In genomic region chr22:30646518-30647160, GRCh38 we compare ENCODE assay signal across 13 cellular contexts. TPM values are rescaled to one million over a fixed set of nuclear protein-coding genes. Genes with fewer than 3 reads are reported as not detected.
DNase-seq lines count a peak whose midpoint lies in the region; ATAC-seq and TF ChIP-seq lines count a peak whose summit lies in the region.
"Had no signal": no experiment of that assay in that cellular context is flagged by ENCODE, and none has a peak within 500 bp of the region (broad histone marks: within the 10 kb centered on the region; RNA-seq: fewer than 3 reads in every experiment).

No MANE protein-coding gene starts in this region.

- H2BK120ac ChIP-seq in mesenchymal stem cell (ENCODE audit: low read depth, low read length) = no peak overlapping the region

- H3K4me1 ChIP-seq in mesenchymal stem cell (ENCODE audit: control insufficient read depth, insufficient read depth, low read depth, low read length) (peaks cover 13% of the 10 kb centered on the region), transverse colon (peaks cover 0 to 13% (median 4%) of the 10 kb centered on the region in 4 donors), sigmoid colon (peaks cover 0 to 5% (median 2%) of the 10 kb centered on the region in 4 donors)

- no peak overlapping the region for H2BK5ac ChIP-seq in mesenchymal stem cell (ENCODE audit: low read depth, low read length, poor library complexity, severe bottlenecking)

- H3K9me3 ChIP-seq in mesenchymal stem cell (ENCODE audit: control insufficient read depth, low read length) (no peaks in the 10 kb centered on the region), transverse colon (no peaks in the 10 kb centered on the region), sigmoid colon (no peaks in the 10 kb centered on the region)
- H3K9me3 ChIP-seq: BLaER1 treated with 17β-estradiol and CSF1 and Interleukin-3, amounts not matched to agents 10 nM and 100 nM had no signal

- H3K14ac ChIP-seq in mesenchymal stem cell (ENCODE audit: low read length in 2 of 2) = no peak overlapping the region

- no peak for ATAC-seq in HG03457 (IDR thresholded peaks at IDR 0.05; ENCODE audit: unreplicated experiment)
- ATAC-seq: K562 had no signal

- peak overlapping the region; percentile 19 for H4K8ac ChIP-seq in mesenchymal stem cell (ENCODE audit: low read length)

- H2AK5ac ChIP-seq in mesenchymal stem cell (ENCODE audit: low read length, severe bottlenecking) = no peak overlapping the region

- no peak overlapping the region for H2BK15ac ChIP-seq in mesenchymal stem cell (ENCODE audit: low read depth, poor library complexity, severe bottlenecking)

- no peak overlapping the region for H3K9ac ChIP-seq in mesenchymal stem cell (ENCODE audit: low read length)
- H3K9ac ChIP-seq: BLaER1 treated with 17β-estradiol and CSF1 and Interleukin-3, amounts not matched to agents 10 nM and 100 nM had no signal

- peak overlapping the region in 32 of 59 donors; percentile 4 to 94 (median 87) for H3K27ac ChIP-seq in dorsolateral prefrontal cortex
- H3K27ac ChIP-seq in mesenchymal stem cell (ENCODE audit: low read length, poor library complexity, severe bottlenecking) = no peak overlapping the region
- H3K27ac ChIP-seq in transverse colon = peak overlapping the region in 3 of 4 donors; percentile 5 to 60 (median 8)
- H3K27ac ChIP-seq in sigmoid colon = no peak overlapping the region

- H3K23ac ChIP-seq in mesenchymal stem cell (ENCODE audit: low read length in 2 of 2) = no peak overlapping the region

- 94% methylated on average over 24 of the region's 25 CpGs for WGBS in mesenchymal stem cell
- WGBS in transverse colon (ENCODE audit: low coverage in 1 of 2), 2 donors = 92 to 94% methylated on average over 11 to 25 of the region's 25 CpGs
- WGBS in sigmoid colon, 2 donors = 93 to 95% methylated on average over 25 of the region's 25 CpGs

- DNase-seq in H7 = peak; percentile 45
- no peak for DNase-seq in dorsolateral prefrontal cortex
- no peak for DNase-seq in mesenchymal stem cell
- DNase-seq in transverse colon = no peak
- DNase-seq in stimulated activated CD4-positive, alpha-beta T cell treated with anti-CD3 and anti-CD28 coated beads, Interleukin-4, amount 100 ng/mL, for 24 hours = no peak
- no peak for DNase-seq in sigmoid colon
- DNase-seq: ACHN; Calu3; CD4-positive, CD25-positive, alpha-beta regulatory T cell; DMS 273 treated with DMSO at 0.1 percent for 48 hours had no signal

- TF ChIP-seq EP300 in transverse colon (IDR thresholded peaks at IDR 0.05; ENCODE audit: low read depth) (no peak), sigmoid colon (IDR thresholded peaks at IDR 0.05) (no peak)

- H4K91ac ChIP-seq in mesenchymal stem cell (ENCODE audit: low read length) = no peak overlapping the region

- TF ChIP-seq CTCF in dorsolateral prefrontal cortex (IDR thresholded peaks at IDR 0.05 in 54 of 56, conservative IDR thresholded peaks at IDR 0.05 in 2 of 56; ENCODE audit: low read depth in 1 of 56, partially characterized antibody in 56 of 56) (no peak), transverse colon (IDR thresholded peaks at IDR 0.05) (no peak), sigmoid colon (IDR thresholded peaks at IDR 0.05) (no peak)

- in situ Hi-C loops in transverse colon (cut with MboI; ENCODE audit: low pct_ligation_motif_present in 1 of 4, low pct_unique_long_range_greater_than_20kb in 1 of 4, low sequenced_read_pairs in 3 of 4) = loop anchor here in 1 of 4 donors (25.0 kb wide), 1 partner anchor 266 kb away; no protein-coding TSS in a partner anchor

- H3K18ac ChIP-seq in mesenchymal stem cell (ENCODE audit: low read depth in 1 of 2, low read length in 2 of 2) = no peak overlapping the region

- no peak overlapping the region for H3K4me3 ChIP-seq in H7 (ENCODE audit: insufficient read depth, low read depth, low read length)
- H3K4me3 ChIP-seq in dorsolateral prefrontal cortex = no peak overlapping the region
- H3K4me3 ChIP-seq in mesenchymal stem cell (ENCODE audit: insufficient read depth in 1 of 2, low read depth in 1 of 2, low read length in 2 of 2) = no peak overlapping the region
- H3K4me3 ChIP-seq in transverse colon = no peak overlapping the region
- no peak overlapping the region for H3K4me3 ChIP-seq in sigmoid colon
- H3K4me3 ChIP-seq: BLaER1 treated with 17β-estradiol and CSF1 and Interleukin-3, amounts not matched to agents 10 nM and 100 nM; K562 had no signal

- H3K27me3 ChIP-seq in H7 (ENCODE audit: control insufficient read depth, insufficient read depth, low read length) = no peaks in the 10 kb centered on the region
- no peaks in the 10 kb centered on the region for H3K27me3 ChIP-seq in dorsolateral prefrontal cortex
- H3K27me3 ChIP-seq in mesenchymal stem cell (ENCODE audit: control insufficient read depth in 1 of 2, insufficient read depth in 1 of 2, low read length in 2 of 2) = no peaks in the 10 kb centered on the region
- H3K27me3 ChIP-seq in transverse colon = no peaks in the 10 kb centered on the region
- no peaks in the 10 kb centered on the region for H3K27me3 ChIP-seq in sigmoid colon
- H3K27me3 ChIP-seq: BLaER1 treated with 17β-estradiol and CSF1 and Interleukin-3, amounts not matched to agents 10 nM and 100 nM had no signal

- intact Hi-C loops in dorsolateral prefrontal cortex (cut with DNase I) (no loop called here), transverse colon (cut with DNase I; ENCODE audit: low total_unique reads) (no loop called here), sigmoid colon (cut with DNase I) (no loop called here)

- no peak for TF ChIP-seq POLR2A in transverse colon (IDR thresholded peaks at IDR 0.05)
- TF ChIP-seq POLR2A in sigmoid colon (IDR thresholded peaks at IDR 0.05) = no peak

- H2BK12ac ChIP-seq in mesenchymal stem cell (ENCODE audit: low read length in 2 of 2) = no peak overlapping the region

- H2AFZ ChIP-seq in mesenchymal stem cell (ENCODE audit: low read depth, low read length) = no peak overlapping the region

- H3K4ac ChIP-seq in mesenchymal stem cell (ENCODE audit: low read depth in 1 of 2, low read length in 2 of 2) = no peak overlapping the region

- H3K4me2 ChIP-seq in mesenchymal stem cell (ENCODE audit: low read length, poor library complexity, severe bottlenecking) = no peak overlapping the region

- H3K36me3 ChIP-seq in H7 (replicated peaks; ENCODE audit: control insufficient read depth, insufficient read depth, low read length) = no peaks in the 10 kb centered on the region
- peaks cover 8 to 25% of the 10 kb centered on the region in 2 experiments for H3K36me3 ChIP-seq in mesenchymal stem cell (ENCODE audit: control insufficient read depth in 1 of 2, insufficient read depth in 2 of 2, low read depth in 1 of 2, low read length in 2 of 2)
- no peaks in the 10 kb centered on the region for H3K36me3 ChIP-seq in transverse colon
- H3K36me3 ChIP-seq in sigmoid colon = peaks cover 0 to 5% (median 0%) of the 10 kb centered on the region in 4 donors

- H3K79me1 ChIP-seq in mesenchymal stem cell (replicated peaks; ENCODE audit: low read length, poor library complexity, severe bottlenecking) = peaks cover 18% of the 10 kb centered on the region

RNA-seq across cellular contexts. Expression of gene SLC35E4, which starts 11.1 kb away (rescaled TPM):
- 5.1 and 6.5 TPM in 2 replicates for total RNA-seq in H7 (2014; rRNA removed; shearing (Covaris generic))
- total RNA-seq in dorsolateral prefrontal cortex (10 to 100 TPM in 100 of 120 experiments, 1 to 10 TPM in 20; 8.0 to 18.4 (median 11.5) TPM), transverse colon (10 to 100 TPM in 3 of 4 donors, 1 to 10 TPM in 1; 6.4 to 21.3 (median 15.7) TPM), sigmoid colon (1 to 10 TPM; 5.0 to 7.7 (median 6.4) TPM)
- polyA plus RNA-seq in mesenchymal stem cell (2013, experiment 1 of 2) = 4.1 TPM
- polyA plus RNA-seq in mesenchymal stem cell (2013, experiment 2 of 2) = 4.0 TPM
- polyA plus RNA-seq in sigmoid colon = 1 to 10 TPM; 1.2 to 4.0 (median 2.1) TPM

RNA-seq across cellular contexts. Expression of gene DUSP18, which starts 21.0 kb away (rescaled TPM):
- total RNA-seq in H7 (2014; rRNA removed; shearing (Covaris generic)) = 1.8 and 2.6 TPM in 2 replicates
- total RNA-seq in dorsolateral prefrontal cortex = 10 to 100 TPM in 91 of 120 experiments, 1 to 10 TPM in 29; 6.2 to 23.2 (median 12.1) TPM
- 8.2 TPM for polyA plus RNA-seq in mesenchymal stem cell (2013, experiment 1 of 2)
- 8.3 TPM for polyA plus RNA-seq in mesenchymal stem cell (2013, experiment 2 of 2)
- total RNA-seq in transverse colon = 10 to 100 TPM; 13.7 to 38.2 (median 29.8) TPM
- 1 to 10 TPM; 4.1 to 8.3 (median 4.2) TPM for total RNA-seq in sigmoid colon
- 1 to 10 TPM; 2.4 to 7.0 (median 3.2) TPM for polyA plus RNA-seq in sigmoid colon

RNA-seq across cellular contexts. Expression of gene TCN2, which starts 39.7 kb away (rescaled TPM):
- total RNA-seq in H7 (2014; rRNA removed; shearing (Covaris generic)) = 35.6 and 40.3 TPM in 2 replicates
- total RNA-seq in dorsolateral prefrontal cortex (10 to 100 TPM in 113 of 120 experiments, 1 to 10 TPM in 7; 6.7 to 36.0 (median 16.1) TPM), transverse colon (10 to 100 TPM; 16.5 to 63.8 (median 28.4) TPM), sigmoid colon (10 to 100 TPM; 23.5 to 45.7 (median 25.5) TPM)
- polyA plus RNA-seq in mesenchymal stem cell (2013, experiment 1 of 2) = 16.2 TPM
- 16.3 TPM for polyA plus RNA-seq in mesenchymal stem cell (2013, experiment 2 of 2)
- polyA plus RNA-seq in sigmoid colon = 10 to 100 TPM in 2 of 3 donors, 1 to 10 TPM in 1; 8.4 to 28.7 (median 17.1) TPM

RNA-seq across cellular contexts. Expression of gene OSBP2, which starts 48.0 kb away (rescaled TPM):
- total RNA-seq in H7 (2014; rRNA removed; shearing (Covaris generic)) = 3.4 and 4.7 TPM in 2 replicates
- total RNA-seq in dorsolateral prefrontal cortex = 10 to 100 TPM; 27.3 to 54.6 (median 40.0) TPM
- polyA plus RNA-seq in mesenchymal stem cell (2013, experiment 1 of 2) = 0.21 TPM
- 0.21 TPM for polyA plus RNA-seq in mesenchymal stem cell (2013, experiment 2 of 2)
- total RNA-seq in transverse colon = 1 to 10 TPM in 3 of 4 donors, under 1 TPM in 1; 0.60 to 7.5 (median 4.3) TPM
- total RNA-seq in sigmoid colon = 1 to 10 TPM; 1.4 to 3.0 (median 2.1) TPM
- polyA plus RNA-seq in sigmoid colon = 1 to 10 TPM; 1.2 to 1.6 (median 1.5) TPM

RNA-seq across cellular contexts. Expression of gene PES1, which starts 54.9 kb away (rescaled TPM):
- total RNA-seq in H7 (2014; rRNA removed; shearing (Covaris generic)) = 86.2 and 111 TPM in 2 replicates
- total RNA-seq in dorsolateral prefrontal cortex (10 to 100 TPM; 32.3 to 60.0 (median 44.4) TPM), transverse colon (10 to 100 TPM; 13.5 to 39.5 (median 30.6) TPM), sigmoid colon (10 to 100 TPM; 33.2 to 48.1 (median 43.1) TPM)
- 48.9 TPM for polyA plus RNA-seq in mesenchymal stem cell (2013, experiment 1 of 2)
- 48.6 TPM for polyA plus RNA-seq in mesenchymal stem cell (2013, experiment 2 of 2)
- polyA plus RNA-seq in sigmoid colon = 10 to 100 TPM; 25.0 to 64.8 (median 33.0) TPM

Comparison
In these comparisons a context has a peak if more than half of its experiments do, and no peak if none do; other contexts are left out.
1. H3K27ac ChIP-seq: peak in dorsolateral prefrontal cortex (32 of 59) and transverse colon (3 of 4); none in mesenchymal stem cell (single experiment) and sigmoid colon (0 of 4).